26 cellular contexts compared by ENCODE assay signal in genomic region chr15:27408428-27408827, GRCh38.
"Had no signal": no experiment of that assay in that cellular context is flagged by ENCODE, and none has a peak within 500 bp of the region (broad histone marks: within the 10 kb centered on the region; RNA-seq: fewer than 3 reads in every experiment).

No MANE protein-coding gene starts in this region.

- H3K36me3 ChIP-seq: ascending aorta, breast epithelium, cardiac muscle cell, colonic mucosa had no signal

- H3K27me3 Mint-ChIP-seq: activated CD4-positive, alpha-beta memory T cell treated with anti-CD3 and anti-CD28 coated beads for 36 hours; activated CD4-positive, alpha-beta T cell treated with anti-CD3 and anti-CD28 coated beads for 36 hours; activated CD4-positive, alpha-beta T cell treated with anti-CD3 and anti-CD28 coated beads, Interleukin-2, amount 10 ng/mL, durations not matched to agents 24 days and 14 days; activated CD8-positive, alpha-beta memory T cell treated with anti-CD3 and anti-CD28 coated beads, Interleukin-2, amount 10 ng/mL, durations not matched to agents 7 days and 5 days; activated naive CD4-positive, alpha-beta T cell treated with anti-CD3 and anti-CD28 coated beads, Interleukin-2, amount 10 ng/mL, durations not matched to agents 7 days and 5 days; activated naive CD8-positive, alpha-beta T cell treated with anti-CD3 and anti-CD28 coated beads, Interleukin-2, amount 10 ng/mL, durations not matched to agents 7 days and 5 days; brain had no signal

- H3K36me3 Mint-ChIP-seq: activated CD4-positive, alpha-beta memory T cell treated with anti-CD3 and anti-CD28 coated beads for 36 hours; activated CD8-positive, alpha-beta memory T cell treated with anti-CD3 and anti-CD28 coated beads, Interleukin-2, amount 10 ng/mL, durations not matched to agents 7 days and 5 days; activated naive CD4-positive, alpha-beta T cell treated with anti-CD3 and anti-CD28 coated beads, Interleukin-2, amount 10 ng/mL, durations not matched to agents 7 days and 5 days; activated naive CD8-positive, alpha-beta T cell treated with anti-CD3 and anti-CD28 coated beads, Interleukin-2, amount 10 ng/mL, durations not matched to agents 7 days and 5 days had no signal

- H3K27ac ChIP-seq: ascending aorta, breast epithelium, cardiac muscle cell, colonic mucosa had no signal

- H3K4me1 Mint-ChIP-seq: activated CD4-positive, alpha-beta T cell treated with anti-CD3 and anti-CD28 coated beads for 36 hours; activated CD4-positive, alpha-beta T cell treated with anti-CD3 and anti-CD28 coated beads, Interleukin-2, amount 10 ng/mL, durations not matched to agents 24 days and 14 days; activated CD8-positive, alpha-beta memory T cell treated with anti-CD3 and anti-CD28 coated beads, Interleukin-2, amount 10 ng/mL, durations not matched to agents 7 days and 5 days; activated naive CD4-positive, alpha-beta T cell treated with anti-CD3 and anti-CD28 coated beads, Interleukin-2, amount 10 ng/mL, durations not matched to agents 7 days and 5 days; activated naive CD8-positive, alpha-beta T cell treated with anti-CD3 and anti-CD28 coated beads, Interleukin-2, amount 10 ng/mL, durations not matched to agents 7 days and 5 days had no signal

- H3K27ac Mint-ChIP-seq: activated CD4-positive, alpha-beta memory T cell treated with anti-CD3 and anti-CD28 coated beads for 36 hours; activated CD4-positive, alpha-beta T cell treated with anti-CD3 and anti-CD28 coated beads for 36 hours; activated CD4-positive, alpha-beta T cell treated with anti-CD3 and anti-CD28 coated beads, Interleukin-2, amount 10 ng/mL, durations not matched to agents 24 days and 14 days; activated CD8-positive, alpha-beta memory T cell treated with anti-CD3 and anti-CD28 coated beads, Interleukin-2, amount 10 ng/mL, durations not matched to agents 7 days and 5 days; activated CD8-positive, alpha-beta T cell treated with anti-CD3 and anti-CD28 coated beads, Interleukin-2, amount 10 ng/mL, durations not matched to agents 7 days and 5 days; activated naive CD4-positive, alpha-beta T cell treated with anti-CD3 and anti-CD28 coated beads, Interleukin-2, amount 10 ng/mL, durations not matched to agents 7 days and 5 days; activated naive CD4-positive, alpha-beta T cell treated with anti-CD3 and anti-CD28 coated beads, Interleukin-2, amount 50 U/mL, for 72 hours; activated naive CD8-positive, alpha-beta T cell treated with anti-CD3 and anti-CD28 coated beads, Interleukin-2, amount 10 ng/mL, durations not matched to agents 7 days and 5 days; activated T-cell treated with anti-CD3 and anti-CD28 coated beads, Interleukin-2, amount 50 U/mL, for 72 hours; brain; T-helper 1 cell treated with Interleukin-12 subunit alpha and Interleukin-12 subunit beta and Interleukin-4 antibody, amounts not matched to agents 30 μg/mL and 1 μg/mL, for 36 hours had no signal

- H3K4me3 ChIP-seq: ascending aorta, breast epithelium, cardiac muscle cell, colonic mucosa had no signal

- H3K4me1 ChIP-seq: ascending aorta, breast epithelium, colonic mucosa had no signal

- H3K27me3 ChIP-seq: ascending aorta, breast epithelium, cardiac muscle cell, colonic mucosa had no signal

- H3K4me3 Mint-ChIP-seq: activated CD4-positive, alpha-beta memory T cell treated with anti-CD3 and anti-CD28 coated beads for 36 hours; activated CD4-positive, alpha-beta T cell treated with anti-CD3 and anti-CD28 coated beads for 36 hours; activated CD4-positive, alpha-beta T cell treated with anti-CD3 and anti-CD28 coated beads, Interleukin-2, amount 10 ng/mL, durations not matched to agents 24 days and 14 days; activated CD8-positive, alpha-beta memory T cell treated with anti-CD3 and anti-CD28 coated beads, Interleukin-2, amount 10 ng/mL, durations not matched to agents 7 days and 5 days; activated CD8-positive, alpha-beta T cell treated with anti-CD3 and anti-CD28 coated beads, Interleukin-2, amount 10 ng/mL, durations not matched to agents 7 days and 5 days; activated naive CD4-positive, alpha-beta T cell treated with anti-CD3 and anti-CD28 coated beads, Interleukin-2, amount 10 ng/mL, durations not matched to agents 7 days and 5 days; activated naive CD8-positive, alpha-beta T cell treated with anti-CD3 and anti-CD28 coated beads, Interleukin-2, amount 10 ng/mL, durations not matched to agents 7 days and 5 days; activated T-cell treated with anti-CD3 and anti-CD28 coated beads, Interleukin-2, amount 50 U/mL, for 72 hours; brain; T-helper 1 cell treated with Interleukin-12 subunit alpha and Interleukin-12 subunit beta and Interleukin-4 antibody, amounts not matched to agents 30 μg/mL and 1 μg/mL, for 36 hours had no signal

- H3K9me3 ChIP-seq: ascending aorta, breast epithelium, colonic mucosa had no signal

- DNase-seq: activated CD4-positive, alpha-beta memory T cell treated with anti-CD3 and anti-CD28 coated beads for 36 hours; activated CD4-positive, alpha-beta T cell treated with anti-CD3 and anti-CD28 coated beads for 36 hours; activated CD4-positive, alpha-beta T cell treated with anti-CD3 and anti-CD28 coated beads, Interleukin-2, amount 10 ng/mL, durations not matched to agents 24 days and 14 days; activated CD4-positive, CD25-positive, alpha-beta regulatory T cell; activated CD4-positive, CD25-positive, alpha-beta regulatory T cell treated with anti-CD3 and anti-CD28 coated beads, Interleukin-2, amount 50 U/mL, for 72 hours; activated CD8-positive, alpha-beta memory T cell treated with anti-CD3 and anti-CD28 coated beads, Interleukin-2, amount 10 ng/mL, durations not matched to agents 7 days and 5 days; activated CD8-positive, alpha-beta memory T cell treated with anti-CD3 and anti-CD28 coated beads, Interleukin-2, amount 50 U/mL, for 4 hours; activated CD8-positive, alpha-beta T cell treated with anti-CD3 and anti-CD28 coated beads, Interleukin-2, amount 10 ng/mL, durations not matched to agents 7 days and 5 days; activated gamma-delta T cell; activated naive CD4-positive, alpha-beta T cell; activated naive CD4-positive, alpha-beta T cell treated with anti-CD3 and anti-CD28 coated beads, Interleukin-2, amount 10 ng/mL, durations not matched to agents 7 days and 5 days; activated naive CD8-positive, alpha-beta T cell treated with anti-CD3 and anti-CD28 coated beads, Interleukin-2, amount 10 ng/mL, durations not matched to agents 7 days and 5 days; activated T-cell treated with anti-CD3 and anti-CD28 coated beads, Interleukin-2, amount 50 U/mL, for 1 hour; activated T-cell treated with anti-CD3 and anti-CD28 coated beads, Interleukin-2, amount 50 U/mL, for 72 hours; central memory CD4-positive, alpha-beta T cell; cerebellar nuclear complex; colonic mucosa; effector CD8-positive, alpha-beta T cell; foreskin fibroblast; head of caudate nucleus had no signal
